Comparison of ENCODE assay signal across 6 cellular contexts in genomic region chr19:10289167-10289835, GRCh38. TPM values are rescaled to one million over a fixed set of nuclear protein-coding genes. Genes with fewer than 3 reads are reported as not detected.
DNase-seq lines count a peak whose midpoint lies in the region; ATAC-seq and TF ChIP-seq lines count a peak whose summit lies in the region.

No MANE protein-coding gene starts in this region.

- intact Hi-C loops in activated CD8-positive, alpha-beta T cell treated with anti-CD3 and anti-CD28 coated beads for 36 hours (cut with micrococcal nuclease), result no loop called here
- intact Hi-C loops in left ventricle myocardium superior (cut with micrococcal nuclease), result loop anchor here (10.0 kb wide), 1 partner anchor 46 kb away; the partner anchor contains the start of genes ICAM3 and RAVER1

- POLR2A ChIA-PET in activated CD8-positive, alpha-beta T cell treated with anti-CD3 and anti-CD28 coated beads for 36 hours (lab: Charles Lee), result interaction anchor here (0.8 to 9.2 kb wide), 11 partner anchors 10 to 99 kb away, joined by 3 to 107 read pairs (median 8); partner anchors contain the start of genes FDX2, ICAM1, RAVER1 and TYK2

- H3K36me3 Mint-ChIP-seq in activated CD8-positive, alpha-beta T cell treated with anti-CD3 and anti-CD28 coated beads for 36 hours (ENCODE audit: low read depth), result peaks cover 23% of the 10 kb centered on the region
- H3K36me3 Mint-ChIP-seq in stimulated activated naive B cell treated with anti-CD40 and anti-IgM and Interleukin-4, amounts not matched to agents 10 μg/mL and 1 μg/mL and 100 μg/mL, for 72 hours, result peaks cover 29 to 32% of the 10 kb centered on the region in 2 donors

- H3K9me3 Mint-ChIP-seq in activated CD8-positive, alpha-beta T cell treated with anti-CD3 and anti-CD28 coated beads for 36 hours, result no peaks in the 10 kb centered on the region
- peaks cover 0 to 4% of the 10 kb centered on the region in 2 donors for H3K9me3 Mint-ChIP-seq in stimulated activated naive B cell treated with anti-CD40 and anti-IgM and Interleukin-4, amounts not matched to agents 10 μg/mL and 1 μg/mL and 100 μg/mL, for 72 hours

- H3K4me1 Mint-ChIP-seq in activated CD8-positive, alpha-beta T cell treated with anti-CD3 and anti-CD28 coated beads for 36 hours (ENCODE audit: low read depth), result peaks cover 75% of the 10 kb centered on the region
- peaks cover 59 to 94% of the 10 kb centered on the region in 2 donors for H3K4me1 Mint-ChIP-seq in stimulated activated naive B cell treated with anti-CD40 and anti-IgM and Interleukin-4, amounts not matched to agents 10 μg/mL and 1 μg/mL and 100 μg/mL, for 72 hours

- CTCF ChIA-PET in activated CD8-positive, alpha-beta T cell treated with anti-CD3 and anti-CD28 coated beads for 36 hours (lab: Charles Lee), result interaction anchor here (0.6 to 3.5 kb wide), 13 partner anchors 15 to 411 kb away, joined by 3 to 32 read pairs (median 4); partner anchors contain the start of genes ICAM1 and S1PR2

- ATAC-seq in activated CD8-positive, alpha-beta T cell treated with anti-CD3 and anti-CD28 coated beads for 36 hours, result peak; percentile 57
- no peak for ATAC-seq in left ventricle myocardium superior
- peak; percentile 41 to 46 for ATAC-seq in stimulated activated naive B cell treated with anti-CD40 and anti-IgM and Interleukin-4, amounts not matched to agents 10 μg/mL and 1 μg/mL and 100 μg/mL, for 72 hours (replicated peaks)

- H3K27ac Mint-ChIP-seq in activated CD8-positive, alpha-beta T cell treated with anti-CD3 and anti-CD28 coated beads for 36 hours, result peak overlapping the region; percentile 75
- H3K27ac Mint-ChIP-seq in stimulated activated naive B cell treated with anti-CD40 and anti-IgM and Interleukin-4, amounts not matched to agents 10 μg/mL and 1 μg/mL and 100 μg/mL, for 72 hours, result peak overlapping the region; percentile 87

- DNase-seq in D341Med (ENCODE audit: low spot score), result peak; percentile 87
- DNase-seq in NCI-H1092 treated with DMSO at 0.1 percent for 48 hours (lab: John Stamatoyannopoulos, UW), result peak; percentile 33
- peak; percentile 88 for DNase-seq in activated CD8-positive, alpha-beta T cell treated with anti-CD3 and anti-CD28 coated beads for 36 hours
- peak; percentile 52 for DNase-seq in left ventricle myocardium superior
- peak; percentile 65 for DNase-seq in stimulated activated naive B cell treated with anti-CD40 and anti-IgM and Interleukin-4, amounts not matched to agents 10 μg/mL and 1 μg/mL and 100 μg/mL, for 72 hours
- DNase-seq in NCI-H187 (lab: John Stamatoyannopoulos, UW), result no peak

- no peak for TF ChIP-seq CTCF in activated CD8-positive, alpha-beta T cell treated with anti-CD3 and anti-CD28 coated beads for 36 hours (IDR thresholded peaks at IDR 0.05)

- H3K27me3 Mint-ChIP-seq in activated CD8-positive, alpha-beta T cell treated with anti-CD3 and anti-CD28 coated beads for 36 hours, result peaks cover 58% of the 10 kb centered on the region
- peaks cover 46 to 65% of the 10 kb centered on the region in 2 donors for H3K27me3 Mint-ChIP-seq in stimulated activated naive B cell treated with anti-CD40 and anti-IgM and Interleukin-4, amounts not matched to agents 10 μg/mL and 1 μg/mL and 100 μg/mL, for 72 hours

- peak overlapping the region; percentile 73 for H3K4me3 Mint-ChIP-seq in activated CD8-positive, alpha-beta T cell treated with anti-CD3 and anti-CD28 coated beads for 36 hours
- peak overlapping the region; percentile 71 to 84 for H3K4me3 Mint-ChIP-seq in stimulated activated naive B cell treated with anti-CD40 and anti-IgM and Interleukin-4, amounts not matched to agents 10 μg/mL and 1 μg/mL and 100 μg/mL, for 72 hours

RNA-seq across cellular contexts. Expression of gene ICAM5, which starts 0.5 kb away (rescaled TPM):
- 1 to 10 TPM; 5.0 to 5.3 TPM for total RNA-seq in activated CD8-positive, alpha-beta T cell treated with anti-CD3 and anti-CD28 coated beads for 36 hours
- total RNA-seq in left ventricle myocardium superior, result 0.32 TPM

RNA-seq across cellular contexts. Expression of gene ICAM4, which starts 2.5 kb away (rescaled TPM):
- total RNA-seq in activated CD8-positive, alpha-beta T cell treated with anti-CD3 and anti-CD28 coated beads for 36 hours, result under 1 TPM; 0.36 to 0.54 TPM
- 0.52 TPM for total RNA-seq in left ventricle myocardium superior

RNA-seq across cellular contexts. Expression of gene ICAM1, which starts 18.4 kb away (rescaled TPM):
- total RNA-seq in activated CD8-positive, alpha-beta T cell treated with anti-CD3 and anti-CD28 coated beads for 36 hours, result 10 to 100 TPM; 35.5 to 37.2 TPM
- total RNA-seq in left ventricle myocardium superior, result 7.3 TPM

RNA-seq across cellular contexts. Expression of gene ZGLP1, which starts 20.3 kb away (rescaled TPM):
- total RNA-seq in activated CD8-positive, alpha-beta T cell treated with anti-CD3 and anti-CD28 coated beads for 36 hours, result 1 to 10 TPM; 3.2 to 3.7 TPM
- 0.87 TPM for total RNA-seq in left ventricle myocardium superior

RNA-seq across cellular contexts. Expression of gene FDX2, which starts 26.5 kb away (rescaled TPM):
- 10 to 100 TPM in 1 of 2 experiments, 1 to 10 TPM in 1; 8.1 to 14.3 TPM for total RNA-seq in activated CD8-positive, alpha-beta T cell treated with anti-CD3 and anti-CD28 coated beads for 36 hours
- total RNA-seq in left ventricle myocardium superior, result 18.2 TPM

Comparison
In these comparisons a context has a peak if more than half of its experiments do, and no peak if none do; other contexts are left out.
1. DNase-seq: peak in D341Med (single experiment), NCI-H1092 treated with DMSO at 0.1 percent for 48 hours (single experiment), activated CD8-positive, alpha-beta T cell treated with anti-CD3 and anti-CD28 coated beads for 36 hours (single experiment), left ventricle myocardium superior (single experiment) and stimulated activated naive B cell treated with anti-CD40 and anti-IgM and Interleukin-4, amounts not matched to agents 10 μg/mL and 1 μg/mL and 100 μg/mL, for 72 hours (single experiment); none in NCI-H187 (0 of 2).